ENCODE assay signal across 12 cellular contexts in the genomic region with DNA sequence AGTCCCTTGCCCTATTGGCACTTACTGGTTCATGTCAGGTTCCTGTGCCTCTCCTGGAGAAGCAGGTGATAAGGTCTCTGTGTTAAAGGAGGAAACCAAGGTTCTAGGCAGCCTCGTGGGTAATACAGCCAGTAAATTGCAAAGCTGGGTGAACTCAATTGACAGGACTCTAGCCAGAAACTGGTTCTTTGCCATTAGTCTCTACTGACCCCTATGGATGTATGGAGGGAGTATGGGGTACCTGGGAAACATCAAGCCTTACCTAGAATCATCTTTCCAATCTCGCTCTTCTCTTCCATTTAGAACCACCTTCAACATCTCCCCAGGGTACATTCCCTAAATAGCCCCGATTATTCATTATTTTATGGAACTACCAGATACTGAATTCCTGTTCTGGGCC.
"Had no signal": no experiment of that assay in that cellular context is flagged by ENCODE, and none has a peak within 500 bp of the region (broad histone marks: within the 10 kb centered on the region; RNA-seq: fewer than 3 reads in every experiment).

No MANE protein-coding gene starts in this region.

- H3K4me3 ChIP-seq: adrenal gland, right atrium auricular region had no signal

- H3K4me1 ChIP-seq: adrenal gland, right atrium auricular region had no signal

- H3K9me3 Mint-ChIP-seq: effector memory CD8-positive, alpha-beta T cell had no signal

- ATAC-seq: effector memory CD8-positive, alpha-beta T cell; left lobe of liver; T-helper 17 cell had no signal

- H3K36me3 ChIP-seq: adrenal gland, right atrium auricular region had no signal

- H3K9me3 ChIP-seq: adrenal gland, right atrium auricular region had no signal

- H3K4me3 Mint-ChIP-seq: effector memory CD8-positive, alpha-beta T cell; T-helper 17 cell had no signal

- H3K27ac Mint-ChIP-seq: effector memory CD8-positive, alpha-beta T cell; T-helper 17 cell had no signal

- DNase-seq: activated CD4-positive, alpha-beta T cell treated with anti-CD3 and anti-CD28 coated beads, Interleukin-2, amount 50 U/mL, for 1 hour; activated naive CD4-positive, alpha-beta T cell treated with anti-CD3 and anti-CD28 coated beads, Interleukin-2, amount 50 U/mL, for 16 hours; adrenal gland; caudate nucleus; effector memory CD8-positive, alpha-beta T cell; erythroblast; mesenchymal stem cell; posterior cingulate gyrus; small intestine; T-helper 17 cell had no signal

- H3K27ac ChIP-seq: adrenal gland, right atrium auricular region had no signal

- H3K27me3 ChIP-seq: adrenal gland, right atrium auricular region had no signal
